ENCODE assay signal across 8 cellular contexts in genomic region chr4:113094802-113095201, GRCh38. TPM values are rescaled to one million over a fixed set of nuclear protein-coding genes. Genes with fewer than 3 reads are reported as not detected.
A peak's percentile ranks its signal among the peaks of the same experiment; 100 is the strongest.
DNase-seq lines count a peak whose midpoint lies in the region; ATAC-seq, FAIRE-seq and TF ChIP-seq lines count a peak whose summit lies in the region.

No MANE protein-coding gene starts in this region.

- H3K4me2 ChIP-seq in OCI-LY3 (ENCODE audit: low read length), result no peak overlapping the region

- H3K36me3 Mint-ChIP-seq in activated naive CD4-positive, alpha-beta T cell treated with anti-CD3 and anti-CD28 coated beads, Interleukin-2, amount 50 U/mL, for 72 hours, result no peaks in the 10 kb centered on the region
- H3K36me3 Mint-ChIP-seq in activated CD8-positive, alpha-beta memory T cell treated with anti-CD3 and anti-CD28 coated beads, Interleukin-2, amount 10 ng/mL, durations not matched to agents 7 days and 5 days, result no peaks in the 10 kb centered on the region

- H3K4me3 Mint-ChIP-seq in activated CD8-positive, alpha-beta memory T cell treated with anti-CD3 and anti-CD28 coated beads, Interleukin-2, amount 10 ng/mL, durations not matched to agents 7 days and 5 days, result no peak overlapping the region

- no peaks in the 10 kb centered on the region for H3K4me1 ChIP-seq in OCI-LY3 (ENCODE audit: low read length)

- TF ChIP-seq CTCF in GM13976 (IDR thresholded peaks at IDR 0.05; ENCODE audit: borderline replicate concordance, control extremely low read depth, extremely low read depth, insufficient read depth, missing control alignments) (peak; percentile 63), OCI-LY3 (IDR thresholded peaks at IDR 0.05; ENCODE audit: low read depth, low read length) (peak; percentile 91), fibroblast of mammary gland (conservative IDR thresholded peaks at IDR 0.05; ENCODE audit: control insufficient read depth, insufficient read depth, low read depth, low read length) (peak; percentile 83)

- no peak overlapping the region for H3K4me3 ChIP-seq in OCI-LY3 (ENCODE audit: low read length)
- no peak overlapping the region for H3K4me3 ChIP-seq in fibroblast of mammary gland (ENCODE audit: control insufficient read depth, low read depth, low read length)

- H3K79me2 ChIP-seq in OCI-LY3 (ENCODE audit: low read length), result no peaks in the 10 kb centered on the region

- no peak overlapping the region for H3K9ac ChIP-seq in OCI-LY3 (ENCODE audit: low read length)

- H4K20me1 ChIP-seq in OCI-LY3 (ENCODE audit: insufficient read depth, low read length), result no peaks in the 10 kb centered on the region

- H3K27me3 Mint-ChIP-seq in activated CD8-positive, alpha-beta memory T cell treated with anti-CD3 and anti-CD28 coated beads, Interleukin-2, amount 10 ng/mL, durations not matched to agents 7 days and 5 days, result peaks cover 6% of the 10 kb centered on the region

- no peaks in the 10 kb centered on the region for H3K9me3 Mint-ChIP-seq in activated naive CD4-positive, alpha-beta T cell treated with anti-CD3 and anti-CD28 coated beads, Interleukin-2, amount 50 U/mL, for 72 hours
- H3K9me3 Mint-ChIP-seq in activated CD8-positive, alpha-beta memory T cell treated with anti-CD3 and anti-CD28 coated beads, Interleukin-2, amount 10 ng/mL, durations not matched to agents 7 days and 5 days (ENCODE audit: low read depth), result no peaks in the 10 kb centered on the region

- ATAC-seq in HG03139 (IDR thresholded peaks at IDR 0.05; ENCODE audit: unreplicated experiment), result no peak
- ATAC-seq in activated naive CD4-positive, alpha-beta T cell treated with anti-CD3 and anti-CD28 coated beads, Interleukin-2, amount 50 U/mL, for 72 hours, result no peak
- no peak for ATAC-seq in activated CD8-positive, alpha-beta memory T cell treated with anti-CD3 and anti-CD28 coated beads, Interleukin-2, amount 10 ng/mL, durations not matched to agents 7 days and 5 days
- ATAC-seq in GM18511 (IDR thresholded peaks at IDR 0.05; ENCODE audit: unreplicated experiment), result no peak

- no peaks in the 10 kb centered on the region for H3K4me1 Mint-ChIP-seq in activated CD8-positive, alpha-beta memory T cell treated with anti-CD3 and anti-CD28 coated beads, Interleukin-2, amount 10 ng/mL, durations not matched to agents 7 days and 5 days

- no peak overlapping the region for H3K27ac ChIP-seq in OCI-LY3 (ENCODE audit: low read length)

- no peak overlapping the region for H3K27ac Mint-ChIP-seq in activated naive CD4-positive, alpha-beta T cell treated with anti-CD3 and anti-CD28 coated beads, Interleukin-2, amount 50 U/mL, for 72 hours
- no peak overlapping the region for H3K27ac Mint-ChIP-seq in activated CD8-positive, alpha-beta memory T cell treated with anti-CD3 and anti-CD28 coated beads, Interleukin-2, amount 10 ng/mL, durations not matched to agents 7 days and 5 days

- in situ Hi-C loops in GM13976 (cut with MboI; ENCODE audit: low sequenced_read_pairs, unreplicated experiment), result loop anchor here (10.0 kb wide), 1 partner anchor 150 kb away; no protein-coding TSS in a partner anchor

- H3K9me3 ChIP-seq in OCI-LY3 (ENCODE audit: insufficient read depth, low read length), result no peaks in the 10 kb centered on the region

- H3K27me3 ChIP-seq in OCI-LY3 (ENCODE audit: low read depth, low read length), result no peaks in the 10 kb centered on the region

- DNase-seq in GM13976 (ENCODE audit: low spot score), result peak; percentile 17
- peak; percentile 54 for DNase-seq in fibroblast of mammary gland (ENCODE audit: low read depth)
- DNase-seq in activated naive CD4-positive, alpha-beta T cell treated with anti-CD3 and anti-CD28 coated beads, Interleukin-2, amount 50 U/mL, for 72 hours (ENCODE audit: low spot score in 2 of 2), result no peak
- no peak for DNase-seq in activated CD8-positive, alpha-beta memory T cell treated with anti-CD3 and anti-CD28 coated beads, Interleukin-2, amount 10 ng/mL, durations not matched to agents 7 days and 5 days

- CTCF ChIA-PET in activated CD8-positive, alpha-beta memory T cell treated with anti-CD3 and anti-CD28 coated beads, Interleukin-2, amount 10 ng/mL, durations not matched to agents 7 days and 5 days (lab: Charles Lee), result interaction anchor here (1.0 kb wide), 1 partner anchor 330 kb away, joined by 4 read pairs; no protein-coding TSS in a partner anchor

- H2AFZ ChIP-seq in OCI-LY3 (ENCODE audit: low read depth, low read length), result no peak overlapping the region

- FAIRE-seq in A204.1 (lab: Jason Lieb, UNC), result peak; percentile 11

- no peaks in the 10 kb centered on the region for H3K36me3 ChIP-seq in OCI-LY3 (replicated peaks; ENCODE audit: low read depth, low read length)

RNA-seq across cellular contexts. Expression of gene ANK2, which starts 45.3 kb away (rescaled TPM):
- 1 to 10 TPM; 1.0 to 5.4 TPM for total RNA-seq in activated naive CD4-positive, alpha-beta T cell treated with anti-CD3 and anti-CD28 coated beads, Interleukin-2, amount 50 U/mL, for 72 hours
- 1 to 10 TPM; 1.8 to 2.4 TPM for total RNA-seq in activated CD8-positive, alpha-beta memory T cell treated with anti-CD3 and anti-CD28 coated beads, Interleukin-2, amount 10 ng/mL, durations not matched to agents 7 days and 5 days

Comparison
In these comparisons a context has a peak if more than half of its experiments do, and no peak if none do; other contexts are left out.
1. DNase-seq: peak in GM13976 (single experiment) and fibroblast of mammary gland (single experiment); none in activated naive CD4-positive, alpha-beta T cell treated with anti-CD3 and anti-CD28 coated beads, Interleukin-2, amount 50 U/mL, for 72 hours (0 of 2) and activated CD8-positive, alpha-beta memory T cell treated with anti-CD3 and anti-CD28 coated beads, Interleukin-2, amount 10 ng/mL, durations not matched to agents 7 days and 5 days (single experiment).
2. Peak in every context shown above with its lines, with median percentiles within 50 percentile points of each other: CTCF ChIP-seq.